Comparison of ENCODE assay signal across 8 cellular contexts in the genomic region with DNA sequence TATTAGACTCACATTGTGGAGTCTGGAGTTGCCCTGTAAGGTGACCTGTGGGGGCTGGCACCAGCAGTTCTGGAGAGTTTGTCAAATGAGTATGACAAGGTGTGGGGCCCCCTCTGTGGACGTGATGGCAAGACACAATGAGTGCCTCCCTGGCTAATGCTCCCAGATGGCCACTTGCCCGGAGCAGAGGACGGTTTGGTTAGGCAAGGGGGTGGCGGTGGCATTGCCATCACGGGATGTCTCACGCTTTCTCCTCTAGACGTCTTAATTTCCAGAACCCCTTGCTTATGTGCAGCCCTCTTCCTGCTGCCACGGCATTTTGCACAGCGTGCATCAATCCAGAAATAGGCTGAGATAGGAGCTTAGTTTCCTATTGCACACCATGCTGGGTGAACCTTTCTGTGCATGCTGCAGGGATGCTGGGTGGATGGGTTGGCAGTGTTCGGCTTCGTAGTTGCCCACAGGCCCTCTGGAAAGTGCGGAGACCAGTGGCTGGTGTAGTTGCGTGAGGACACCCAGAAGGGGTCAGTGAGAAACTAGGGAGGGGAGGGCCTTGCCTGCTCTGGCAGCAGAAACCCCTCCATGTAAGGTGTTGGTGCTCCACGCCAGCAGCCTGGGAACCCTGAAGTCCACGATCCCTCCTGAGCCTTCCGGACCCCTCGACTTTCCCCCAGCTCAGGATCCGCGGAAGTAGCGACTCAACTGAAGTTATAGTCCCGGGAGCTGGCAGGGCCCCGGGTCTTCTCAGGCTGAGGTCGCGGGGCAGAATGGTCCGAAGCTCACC. TPM values are rescaled to one million over a fixed set of nuclear protein-coding genes. Genes with fewer than 3 reads are reported as not detected.
DNase-seq lines count a peak whose midpoint lies in the region; ATAC-seq, FAIRE-seq and TF ChIP-seq lines count a peak whose summit lies in the region.

No MANE protein-coding gene starts in this region.

- H3K36me3 ChIP-seq in CD4-positive, alpha-beta memory T cell (ENCODE audit: insufficient read depth, low read length): no peaks in the 10 kb centered on the region
- no peaks in the 10 kb centered on the region for H3K36me3 ChIP-seq in bronchial epithelial cell (ENCODE audit: control insufficient read depth, insufficient read depth, low read length)
- no peaks in the 10 kb centered on the region for H3K36me3 ChIP-seq in kidney epithelial cell (ENCODE audit: control insufficient read depth, insufficient read depth, low read length)

- H3K9me3 ChIP-seq in CD4-positive, alpha-beta memory T cell (ENCODE audit: control insufficient read depth in 1 of 2, low read length in 2 of 2): no peaks in the 10 kb centered on the region

- peak overlapping the region; percentile 71 to 76 for H3K4me3 ChIP-seq in CD4-positive, alpha-beta memory T cell (ENCODE audit: low read length in 2 of 2)
- peak overlapping the region; percentile 86 for H3K4me3 ChIP-seq in bronchial epithelial cell (ENCODE audit: low read depth, low read length)
- peak overlapping the region; percentile 90 for H3K4me3 ChIP-seq in kidney epithelial cell (ENCODE audit: low read depth, low read length)

- intact Hi-C loops in CD4-positive, alpha-beta memory T cell (cut with micrococcal nuclease): loop anchor here (2.0 to 5.0 kb wide), 5 partner anchors 59 to 1079 kb away; a partner anchor contains a TSS

- peaks cover 0 to 14% of the 10 kb centered on the region in 2 donors for H3K36me3 Mint-ChIP-seq in CD4-positive, alpha-beta memory T cell

- H3K27me3 Mint-ChIP-seq in CD4-positive, alpha-beta memory T cell: peaks cover 0 to 4% of the 10 kb centered on the region in 2 donors
- H3K27me3 Mint-ChIP-seq in stimulated activated naive CD8-positive, alpha-beta T cell treated with anti-CD3 and anti-CD28 coated beads, Interleukin-15, amount 100 ng/mL, for 72 hours: no peaks in the 10 kb centered on the region

- peaks cover 0 to 7% (median under 1%) of the 10 kb centered on the region in 8 donors for H3K9me3 Mint-ChIP-seq in CD4-positive, alpha-beta memory T cell
- H3K9me3 Mint-ChIP-seq in stimulated activated naive CD8-positive, alpha-beta T cell treated with anti-CD3 and anti-CD28 coated beads, Interleukin-15, amount 100 ng/mL, for 72 hours: peaks cover 0 to 4% of the 10 kb centered on the region in 2 donors

- no peaks in the 10 kb centered on the region for H3K27me3 ChIP-seq in CD4-positive, alpha-beta memory T cell (ENCODE audit: insufficient read depth, low read length)
- H3K27me3 ChIP-seq in bronchial epithelial cell (ENCODE audit: control insufficient read depth, insufficient read depth, low read length): no peaks in the 10 kb centered on the region
- H3K27me3 ChIP-seq in kidney epithelial cell (ENCODE audit: control insufficient read depth, insufficient read depth, low read length): no peaks in the 10 kb centered on the region

- TF ChIP-seq CTCF in bronchial epithelial cell (IDR thresholded peaks at IDR 0.05; ENCODE audit: insufficient read depth, low read length, severe bottlenecking): no peak
- peak; percentile 9 for TF ChIP-seq CTCF in kidney epithelial cell (IDR thresholded peaks at IDR 0.05; ENCODE audit: insufficient read depth, low read length, poor library complexity, severe bottlenecking)

- POLR2A ChIA-PET in CD4-positive, alpha-beta memory T cell (lab: Charles Lee; ENCODE audit: partially characterized antibody): interaction anchor here (0.8 to 5.2 kb wide), 18 partner anchors 9 to 831 kb away, joined by 3 to 160 read pairs (median 6); a partner anchor contains a TSS

- H3K4me1 ChIP-seq in CD4-positive, alpha-beta memory T cell (ENCODE audit: insufficient read depth, low read length): peaks cover 42% of the 10 kb centered on the region

- ATAC-seq in stimulated activated naive CD8-positive, alpha-beta T cell treated with anti-CD3 and anti-CD28 coated beads, Interleukin-15, amount 100 ng/mL, for 72 hours: peak; percentile 0
- no peak for ATAC-seq in HG03039 (IDR thresholded peaks at IDR 0.05; ENCODE audit: unreplicated experiment)

- H3K4me1 Mint-ChIP-seq in CD4-positive, alpha-beta memory T cell: peaks cover 23 to 60% (median 43%) of the 10 kb centered on the region in 4 donors
- H3K4me1 Mint-ChIP-seq in stimulated activated naive CD8-positive, alpha-beta T cell treated with anti-CD3 and anti-CD28 coated beads, Interleukin-15, amount 100 ng/mL, for 72 hours: peaks cover 59% of the 10 kb centered on the region

- DNase-seq in CD4-positive, alpha-beta memory T cell: peak in 2 of 5 donors; percentile 16 to 42
- DNase-seq in HCEC 1CT: peak; percentile 19
- DNase-seq in RPMI7951 (ENCODE audit: low read depth): peak; percentile 39
- DNase-seq in bronchial epithelial cell (ENCODE audit: low read depth): no peak
- no peak for DNase-seq in kidney epithelial cell (ENCODE audit: low read depth)
- DNase-seq in stimulated activated naive CD8-positive, alpha-beta T cell treated with anti-CD3 and anti-CD28 coated beads, Interleukin-15, amount 100 ng/mL, for 72 hours: peak; percentile 30 to 42
- DNase-seq in activated CD4-positive, CD25-positive, alpha-beta regulatory T cell (lab: John Stamatoyannopoulos, UW): no peak

- peak; percentile 32 for FAIRE-seq in bronchial epithelial cell (lab: Jason Lieb, UNC)

- peak overlapping the region; percentile 97 to 100 (median 99) for H3K27ac Mint-ChIP-seq in CD4-positive, alpha-beta memory T cell
- peak overlapping the region; percentile 92 to 100 for H3K27ac Mint-ChIP-seq in stimulated activated naive CD8-positive, alpha-beta T cell treated with anti-CD3 and anti-CD28 coated beads, Interleukin-15, amount 100 ng/mL, for 72 hours

- peak overlapping the region; percentile 88 for H3K27ac ChIP-seq in CD4-positive, alpha-beta memory T cell (ENCODE audit: low read depth, low read length)

- H3K4me3 Mint-ChIP-seq in CD4-positive, alpha-beta memory T cell: peak overlapping the region; percentile 95 to 99 (median 98)
- peak overlapping the region; percentile 98 to 99 for H3K4me3 Mint-ChIP-seq in stimulated activated naive CD8-positive, alpha-beta T cell treated with anti-CD3 and anti-CD28 coated beads, Interleukin-15, amount 100 ng/mL, for 72 hours

- CTCF ChIA-PET in CD4-positive, alpha-beta memory T cell (lab: Charles Lee; ENCODE audit: partially characterized antibody): interaction anchor here (0.6 to 4.8 kb wide), 17 partner anchors 8 to 569 kb away, joined by 3 to 43 read pairs (median 6); a partner anchor contains a TSS

RNA-seq across cellular contexts. Expression of a gene that starts 18.1 kb away (rescaled TPM):
- under 1 TPM in 1 of 2 experiments, not detected in 1; 0.32 TPM for total RNA-seq in CD4-positive, alpha-beta memory T cell
- polyA plus RNA-seq in CD4-positive, alpha-beta memory T cell: not detected
- 0.68 and 0.72 TPM in 2 replicates for total RNA-seq in RPMI7951 (2014; rRNA removed; shearing (Covaris generic))
- total RNA-seq in bronchial epithelial cell (9.0 and 10.2 TPM in 2 replicates), kidney epithelial cell (42.8 and 54.8 TPM in 2 replicates)

RNA-seq across cellular contexts. Expression of a gene that starts 44.2 kb away (rescaled TPM):
- under 1 TPM; 0.58 TPM for total RNA-seq in CD4-positive, alpha-beta memory T cell
- under 1 TPM; 0.11 to 0.28 TPM for polyA plus RNA-seq in CD4-positive, alpha-beta memory T cell
- not detected in 2 replicates for total RNA-seq in RPMI7951 (2014; rRNA removed; shearing (Covaris generic))
- total RNA-seq in bronchial epithelial cell (not detected in 2 replicates), kidney epithelial cell (not detected in 2 replicates)

RNA-seq across cellular contexts. Expression of a gene that starts 49.6 kb away (rescaled TPM):
- not detected for total RNA-seq in CD4-positive, alpha-beta memory T cell
- polyA plus RNA-seq in CD4-positive, alpha-beta memory T cell: not detected
- not detected in 2 replicates for total RNA-seq in RPMI7951 (2014; rRNA removed; shearing (Covaris generic))
- total RNA-seq in bronchial epithelial cell (under 0.01 TPM in 1 of 2 replicates, not detected in the other), kidney epithelial cell (not detected in 2 replicates)

Comparison
In these comparisons a context has a peak if more than half of its experiments do, and no peak if none do; other contexts are left out.
1. DNase-seq: peak in HCEC 1CT (single experiment), RPMI7951 (single experiment) and stimulated activated naive CD8-positive, alpha-beta T cell treated with anti-CD3 and anti-CD28 coated beads, Interleukin-15, amount 100 ng/mL, for 72 hours (2 of 2); none in bronchial epithelial cell (single experiment), kidney epithelial cell (single experiment) and activated CD4-positive, CD25-positive, alpha-beta regulatory T cell (0 of 4).
2. Peak in every context shown above with its lines, with median percentiles within 50 percentile points of each other: H3K4me3 ChIP-seq.